In the genomic region with DNA sequence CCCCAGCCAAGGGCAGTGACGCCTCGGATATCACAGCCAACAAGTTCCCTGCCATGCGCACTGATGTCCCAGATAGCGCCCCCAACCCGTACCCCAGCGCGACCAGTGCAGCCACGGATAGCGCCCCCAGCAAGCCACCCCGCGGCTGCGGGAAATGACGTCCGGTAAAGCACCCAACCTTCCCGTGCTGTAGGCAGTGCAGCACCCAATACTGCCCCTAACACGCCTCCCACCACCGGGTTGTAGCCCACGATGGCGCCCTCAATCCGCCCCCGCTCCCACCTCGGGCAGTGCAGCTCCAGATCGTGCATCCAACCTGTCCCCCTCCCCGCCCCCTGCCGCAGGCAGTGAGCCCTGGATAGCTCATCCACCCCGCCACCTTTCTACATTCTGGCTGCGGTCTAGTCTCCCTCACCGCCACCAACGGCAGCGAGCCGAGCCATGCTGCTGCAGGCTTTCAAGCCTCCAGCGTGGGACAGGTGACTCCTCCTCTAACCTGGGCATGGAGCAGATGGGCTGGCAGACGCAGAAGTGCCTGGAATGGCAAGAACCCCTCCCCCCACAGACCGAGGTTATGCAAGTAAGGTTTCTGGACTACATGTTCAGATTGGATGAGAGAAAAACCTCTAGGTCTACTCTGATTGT, we compare ENCODE assay signal across 9 cellular contexts. TPM values are rescaled to one million over a fixed set of nuclear protein-coding genes. Genes with fewer than 3 reads are reported as not detected.
DNase-seq lines count a peak whose midpoint lies in the region; ATAC-seq and TF ChIP-seq lines count a peak whose summit lies in the region.
"Had no signal": no experiment of that assay in that cellular context is flagged by ENCODE, and none has a peak within 500 bp of the region (broad histone marks: within the 10 kb centered on the region; RNA-seq: fewer than 3 reads in every experiment).

No MANE protein-coding gene starts in this region.

- H3K4me3 Mint-ChIP-seq in nephron progenitor cell = peak overlapping the region; percentile 87

- H3K27ac Mint-ChIP-seq in nephron progenitor cell = no peak overlapping the region

- peaks cover 79% of the 10 kb centered on the region for H3K27me3 Mint-ChIP-seq in nephron progenitor cell (ENCODE audit: low read depth, poor library complexity)

- no peaks in the 10 kb centered on the region for H3K4me1 ChIP-seq in foreskin keratinocyte

- TF ChIP-seq CTCF in GM13976 (IDR thresholded peaks at IDR 0.05; ENCODE audit: borderline replicate concordance, control extremely low read depth, extremely low read depth, insufficient read depth, missing control alignments) (no peak), nephron progenitor cell (IDR thresholded peaks at IDR 0.05) (no peak), foreskin keratinocyte (conservative IDR thresholded peaks at IDR 0.05) (no peak)

- ATAC-seq in HG02642 (IDR thresholded peaks at IDR 0.05; ENCODE audit: poor library complexity, unreplicated experiment) (no peak), foreskin keratinocyte (no peak)

- in situ Hi-C loops in GM13976 (cut with MboI; ENCODE audit: low sequenced_read_pairs, unreplicated experiment) = no loop called here

- peaks cover 31% of the 10 kb centered on the region for H3K4me1 Mint-ChIP-seq in nephron progenitor cell

- no peaks in the 10 kb centered on the region for H3K9me3 Mint-ChIP-seq in nephron progenitor cell

- DNase-seq in GM13976 (ENCODE audit: low spot score) = peak; percentile 42
- DNase-seq in NCI-H2171 (lab: John Stamatoyannopoulos, UW) = peak; percentile 89
- DNase-seq in cerebellum (ENCODE audit: low spot score) = peak; percentile 17
- peak; percentile 47 for DNase-seq in nephron progenitor cell
- no peak for DNase-seq in T1000 (lab: John Stamatoyannopoulos, UW)
- DNase-seq in COLO829 (ENCODE audit: low spot score) = no peak
- no peak for DNase-seq in foreskin keratinocyte

- peaks cover 32% of the 10 kb centered on the region for H3K27me3 ChIP-seq in foreskin keratinocyte

- no peaks in the 10 kb centered on the region for H3K36me3 Mint-ChIP-seq in nephron progenitor cell (ENCODE audit: low read depth)

- no peak overlapping the region for H3K27ac ChIP-seq in foreskin keratinocyte

RNA-seq across cellular contexts. Expression of a gene that starts 0.5 kb away (rescaled TPM):
- total RNA-seq in cerebellum (0.73 TPM), foreskin keratinocyte (not detected in 2 replicates)
- not detected in 2 replicates for polyA plus RNA-seq in foreskin keratinocyte
- total RNA-seq: fibroblast of lung had no signal
- polyA plus RNA-seq: fibroblast of lung had no signal

RNA-seq across cellular contexts. Expression of a gene that starts 45.2 kb away (rescaled TPM):
- total RNA-seq in cerebellum (1.6 TPM), foreskin keratinocyte (not detected in 2 replicates)
- polyA plus RNA-seq in foreskin keratinocyte = not detected in 2 replicates
- total RNA-seq: fibroblast of lung had no signal
- polyA plus RNA-seq: fibroblast of lung had no signal

RNA-seq across cellular contexts. Expression of a gene that starts 50.8 kb away (rescaled TPM):
- 0.73 TPM for total RNA-seq in cerebellum
- not detected in 2 replicates for total RNA-seq in foreskin keratinocyte
- polyA plus RNA-seq in foreskin keratinocyte = not detected in 2 replicates
- total RNA-seq: fibroblast of lung had no signal

Comparison
In these comparisons a context has a peak if more than half of its experiments do, and no peak if none do; other contexts are left out.
1. DNase-seq: peak in GM13976 (single experiment), NCI-H2171 (single experiment), cerebellum (single experiment) and nephron progenitor cell (single experiment); none in T1000 (single experiment), COLO829 (single experiment) and foreskin keratinocyte (0 of 2).